In genomic region chr11:7672960-7673723, GRCh38 we compare ENCODE assay signal across 8 cellular contexts. TPM values are rescaled to one million over a fixed set of nuclear protein-coding genes. Genes with fewer than 3 reads are reported as not detected.
DNase-seq lines count a peak whose midpoint lies in the region; ATAC-seq and TF ChIP-seq lines count a peak whose summit lies in the region.

Gene CYB5R2 (minus strand): TSS chr11:7673500. CDS start chr11:7672825, 675 bp downstream.

- H3K4me1 Mint-ChIP-seq in activated CD8-positive, alpha-beta T cell treated with anti-CD3 and anti-CD28 coated beads, Interleukin-2, amount 10 ng/mL, durations not matched to agents 7 days and 5 days (ENCODE audit: low read depth): peaks cover 5% of the 10 kb centered on the region

- CTCF ChIA-PET in activated CD8-positive, alpha-beta T cell treated with anti-CD3 and anti-CD28 coated beads, Interleukin-2, amount 10 ng/mL, durations not matched to agents 7 days and 5 days (lab: Charles Lee): interaction anchor here (1.4 kb wide), 1 partner anchor 9 kb away, joined by 3 read pairs; no protein-coding TSS in a partner anchor

- DNase-seq in COLO668 (lab: John Stamatoyannopoulos, UW; ENCODE audit: unreplicated experiment) (peak; percentile 5), head of caudate nucleus (peak in 39 of 42 donors; percentile 50 to 92 (median 76)), omental fat pad (ENCODE audit: low spot score) (peak; percentile 44), NCI-H82 (lab: John Stamatoyannopoulos, UW) (no peak), GF-D8 (lab: John Stamatoyannopoulos, UW) (no peak)
- DNase-seq in activated CD8-positive, alpha-beta T cell treated with anti-CD3 and anti-CD28 coated beads, Interleukin-2, amount 10 ng/mL, durations not matched to agents 7 days and 5 days: no peak

- intact Hi-C loops in head of caudate nucleus (cut with DNase I): no loop called here

- ATAC-seq in GM21723 (IDR thresholded peaks at IDR 0.05; ENCODE audit: unreplicated experiment) (peak; percentile 49), omental fat pad (ENCODE audit: low FRiP score) (peak; percentile 78), HG02623 (IDR thresholded peaks at IDR 0.05; ENCODE audit: unreplicated experiment) (no peak)
- peak; percentile 38 for ATAC-seq in activated CD8-positive, alpha-beta T cell treated with anti-CD3 and anti-CD28 coated beads, Interleukin-2, amount 10 ng/mL, durations not matched to agents 7 days and 5 days

- POLR2A ChIA-PET in activated CD8-positive, alpha-beta T cell treated with anti-CD3 and anti-CD28 coated beads, Interleukin-2, amount 10 ng/mL, durations not matched to agents 7 days and 5 days (lab: Charles Lee): no interaction called here

- H3K9me3 Mint-ChIP-seq in activated CD8-positive, alpha-beta T cell treated with anti-CD3 and anti-CD28 coated beads, Interleukin-2, amount 10 ng/mL, durations not matched to agents 7 days and 5 days (ENCODE audit: insufficient read depth): no peaks in the 10 kb centered on the region

- TF ChIP-seq CTCF in omental fat pad (IDR thresholded peaks at IDR 0.05): no peak

- no peak within 1 kb of the TSS for H3K27ac Mint-ChIP-seq in activated CD8-positive, alpha-beta T cell treated with anti-CD3 and anti-CD28 coated beads, Interleukin-2, amount 10 ng/mL, durations not matched to agents 7 days and 5 days

- H3K36me3 Mint-ChIP-seq in activated CD8-positive, alpha-beta T cell treated with anti-CD3 and anti-CD28 coated beads, Interleukin-2, amount 10 ng/mL, durations not matched to agents 7 days and 5 days (ENCODE audit: low read depth): no peaks in the 10 kb centered on the region

- peaks cover 40% of the 10 kb centered on the region for H3K27me3 Mint-ChIP-seq in activated CD8-positive, alpha-beta T cell treated with anti-CD3 and anti-CD28 coated beads, Interleukin-2, amount 10 ng/mL, durations not matched to agents 7 days and 5 days (ENCODE audit: low read depth)

- peak within 1 kb of the TSS; percentile 32 for H3K4me3 Mint-ChIP-seq in activated CD8-positive, alpha-beta T cell treated with anti-CD3 and anti-CD28 coated beads, Interleukin-2, amount 10 ng/mL, durations not matched to agents 7 days and 5 days

RNA-seq across cellular contexts. Expression of gene CYB5R2, which starts in this region (rescaled TPM):
- under 1 TPM; 0.24 to 0.55 TPM for total RNA-seq in activated CD8-positive, alpha-beta T cell treated with anti-CD3 and anti-CD28 coated beads, Interleukin-2, amount 10 ng/mL, durations not matched to agents 7 days and 5 days
- 10 to 100 TPM in 2 of 4 donors, 1 to 10 TPM in 2; 6.0 to 11.6 (median 8.7) TPM for total RNA-seq in omental fat pad

Comparison
In these comparisons a context has a peak if more than half of its experiments do, and no peak if none do; other contexts are left out.
1. RNA of gene CYB5R2 (total RNA-seq): 6.0 to 11.6 TPM in omental fat pad; 0.24 to 0.55 TPM in activated CD8-positive, alpha-beta T cell treated with anti-CD3 and anti-CD28 coated beads, Interleukin-2, amount 10 ng/mL, durations not matched to agents 7 days and 5 days; every median in the first group is over 4 times any median in the second.
2. Peak in ATAC-seq in activated CD8-positive, alpha-beta T cell treated with anti-CD3 and anti-CD28 coated beads, Interleukin-2, amount 10 ng/mL, durations not matched to agents 7 days and 5 days; RNA of the gene not detected or under 1 TPM.
3. DNase-seq: peak in COLO668 (single experiment), head of caudate nucleus (39 of 42) and omental fat pad (single experiment); none in activated CD8-positive, alpha-beta T cell treated with anti-CD3 and anti-CD28 coated beads, Interleukin-2, amount 10 ng/mL, durations not matched to agents 7 days and 5 days (single experiment), NCI-H82 (single experiment) and GF-D8 (single experiment).